24 cellular contexts compared by ENCODE assay signal in the genomic region with DNA sequence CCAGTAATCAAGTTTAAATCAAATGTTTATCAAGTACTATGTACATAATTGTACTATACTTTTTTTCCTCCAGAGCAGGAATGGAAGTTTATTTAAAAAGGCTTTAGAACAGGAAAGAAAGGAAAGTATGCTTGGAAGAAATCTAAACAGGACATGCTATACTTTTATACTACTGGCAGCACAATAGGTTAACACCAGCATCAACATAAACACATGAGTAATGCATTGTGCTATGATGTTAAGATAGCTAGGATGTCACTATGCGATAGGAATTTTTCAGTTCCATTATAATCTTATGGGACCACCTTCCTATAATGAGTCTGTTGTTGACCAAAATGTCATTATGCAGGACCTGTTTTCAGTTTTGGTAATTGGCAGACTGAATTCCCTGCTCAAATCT. TPM values are rescaled to one million over a fixed set of nuclear protein-coding genes. Genes with fewer than 3 reads are reported as not detected.
"Had no signal": no experiment of that assay in that cellular context is flagged by ENCODE, and none has a peak within 500 bp of the region (broad histone marks: within the 10 kb centered on the region; RNA-seq: fewer than 3 reads in every experiment).

No MANE protein-coding gene starts in this region.

- H3K27me3 Mint-ChIP-seq: activated B cell treated with CpG ODN at 0.5 μM for 24 hours; activated CD4-positive, alpha-beta memory T cell treated with anti-CD3 and anti-CD28 coated beads, Interleukin-2, amount 10 ng/mL, durations not matched to agents 7 days and 5 days; activated CD4-positive, alpha-beta T cell treated with anti-CD3 and anti-CD28 coated beads, Interleukin-2, amount 10 ng/mL, durations not matched to agents 7 days and 5 days; activated naive CD8-positive, alpha-beta T cell; activated T-helper 17 cell treated with anti-CD3 and anti-CD28 coated beads, Interleukin-2, amount 50 U/mL, for 72 hours; T-helper 17 cell had no signal

- H3K4me3 Mint-ChIP-seq: activated B cell treated with CpG ODN at 0.5 μM for 24 hours; activated CD4-positive, alpha-beta memory T cell treated with anti-CD3 and anti-CD28 coated beads, Interleukin-2, amount 10 ng/mL, durations not matched to agents 7 days and 5 days; activated CD4-positive, alpha-beta T cell treated with anti-CD3 and anti-CD28 coated beads, Interleukin-2, amount 10 ng/mL, durations not matched to agents 7 days and 5 days; activated naive CD4-positive, alpha-beta T cell treated with anti-CD3 and anti-CD28 coated beads for 36 hours; activated naive CD8-positive, alpha-beta T cell; activated T-helper 17 cell treated with anti-CD3 and anti-CD28 coated beads, Interleukin-2, amount 50 U/mL, for 72 hours; T-helper 17 cell had no signal

- DNase-seq: activated B cell treated with CpG ODN at 0.5 μM for 24 hours; activated CD4-positive, alpha-beta memory T cell treated with anti-CD3 and anti-CD28 coated beads, Interleukin-2, amount 10 ng/mL, durations not matched to agents 7 days and 5 days; activated CD4-positive, alpha-beta T cell treated with anti-CD3 and anti-CD28 coated beads, Interleukin-2, amount 10 ng/mL, durations not matched to agents 7 days and 5 days; activated gamma-delta T cell; activated naive CD4-positive, alpha-beta T cell treated with anti-CD3 and anti-CD28 coated beads for 36 hours; activated T-cell treated with anti-CD3 and anti-CD28 coated beads for 4 hours; activated T-cell treated with anti-CD3 and anti-CD28 coated beads, Interleukin-2, amount 50 U/mL, for 48 hours; cerebellar nuclear complex; MM.1S; NCI-H1105; NCI-H1436; NCI-H1694 treated with DMSO at 0.1 percent for 48 hours; NCI-H2029 treated with DMSO at 0.1 percent for 48 hours; NCI-H510A treated with DMSO at 0.1 percent for 48 hours; NCI-H69; NK-92 treated with Interleukin-12 subunit alpha and Interleukin-12 subunit beta, amount 100 ng/mL, for 24 hours; OCI-M1; Right ventricle myocardium superior; RPMI8226; T-helper 17 cell; T-helper 9 cell had no signal

- ATAC-seq: activated T-helper 17 cell treated with anti-CD3 and anti-CD28 coated beads, Interleukin-2, amount 50 U/mL, for 72 hours; Panc1; T-helper 17 cell had no signal

- H3K4me1 Mint-ChIP-seq: activated B cell treated with CpG ODN at 0.5 μM for 24 hours; activated CD4-positive, alpha-beta memory T cell treated with anti-CD3 and anti-CD28 coated beads, Interleukin-2, amount 10 ng/mL, durations not matched to agents 7 days and 5 days; activated CD4-positive, alpha-beta T cell treated with anti-CD3 and anti-CD28 coated beads, Interleukin-2, amount 10 ng/mL, durations not matched to agents 7 days and 5 days; activated T-helper 17 cell treated with anti-CD3 and anti-CD28 coated beads, Interleukin-2, amount 50 U/mL, for 72 hours; T-helper 17 cell had no signal

- H3K27ac Mint-ChIP-seq: activated B cell treated with CpG ODN at 0.5 μM for 24 hours; activated CD4-positive, alpha-beta memory T cell treated with anti-CD3 and anti-CD28 coated beads, Interleukin-2, amount 10 ng/mL, durations not matched to agents 7 days and 5 days; activated CD4-positive, alpha-beta T cell treated with anti-CD3 and anti-CD28 coated beads, Interleukin-2, amount 10 ng/mL, durations not matched to agents 7 days and 5 days; activated naive CD4-positive, alpha-beta T cell treated with anti-CD3 and anti-CD28 coated beads for 36 hours; activated naive CD8-positive, alpha-beta T cell; activated T-helper 17 cell treated with anti-CD3 and anti-CD28 coated beads, Interleukin-2, amount 50 U/mL, for 72 hours; T-helper 17 cell had no signal

RNA-seq across cellular contexts. Expression of gene ANKS1B, which starts 41.5 kb away (rescaled TPM):
- total RNA-seq: activated B cell treated with CpG ODN at 0.5 μM for 24 hours; activated naive CD4-positive, alpha-beta T cell treated with anti-CD3 and anti-CD28 coated beads for 36 hours had no signal
